ENCODE assay signal across 26 cellular contexts in genomic region chr18:63551769-63552168, GRCh38. TPM values are rescaled to one million over a fixed set of nuclear protein-coding genes. Genes with fewer than 3 reads are reported as not detected.
"Had no signal": no experiment of that assay in that cellular context is flagged by ENCODE, and none has a peak within 500 bp of the region (broad histone marks: within the 10 kb centered on the region; RNA-seq: fewer than 3 reads in every experiment).

No MANE protein-coding gene starts in this region.

- H3K27me3 ChIP-seq: heart left ventricle, tibial artery, upper lobe of right lung had no signal

- H3K9me3 Mint-ChIP-seq: dendritic cell treated with granulocyte-macrophage colony-stimulating factor and Interleukin-4, amounts not matched to agents 40 ng/mL and 50 ng/mL, for 4 days; effector memory CD8-positive, alpha-beta T cell; naive B cell; nephron; stimulated activated memory B cell treated with anti-CD40 and anti-IgM and Interleukin-4, amounts not matched to agents 10 μg/mL and 1 μg/mL and 100 μg/mL, for 72 hours; stimulated activated naive CD8-positive, alpha-beta T cell treated with anti-CD3 and anti-CD28 coated beads, Interleukin-15, Interleukin-2, amounts not matched to agents 100 ng/mL and 50 ng/mL, for 24 hours had no signal

- H3K27ac ChIP-seq: heart left ventricle, pancreas, tibial artery, upper lobe of right lung had no signal

- H3K4me3 Mint-ChIP-seq: dendritic cell treated with granulocyte-macrophage colony-stimulating factor and Interleukin-4, amounts not matched to agents 40 ng/mL and 50 ng/mL, for 4 days; effector memory CD8-positive, alpha-beta T cell; naive B cell; nephron; stimulated activated memory B cell treated with anti-CD40 and anti-IgM and Interleukin-4, amounts not matched to agents 10 μg/mL and 1 μg/mL and 100 μg/mL, for 72 hours; stimulated activated naive CD8-positive, alpha-beta T cell treated with anti-CD3 and anti-CD28 coated beads, Interleukin-15, Interleukin-2, amounts not matched to agents 100 ng/mL and 50 ng/mL, for 24 hours had no signal

- H3K27me3 Mint-ChIP-seq: dendritic cell treated with granulocyte-macrophage colony-stimulating factor and Interleukin-4, amounts not matched to agents 40 ng/mL and 50 ng/mL, for 4 days; progenitor cell of endocrine pancreas had no signal

- H3K4me1 Mint-ChIP-seq: naive B cell; stimulated activated memory B cell treated with anti-CD40 and anti-IgM and Interleukin-4, amounts not matched to agents 10 μg/mL and 1 μg/mL and 100 μg/mL, for 72 hours had no signal

- H3K4me3 ChIP-seq: heart left ventricle, lung, pancreas, tibial artery, upper lobe of right lung had no signal

- H3K36me3 Mint-ChIP-seq: naive B cell; stimulated activated memory B cell treated with anti-CD40 and anti-IgM and Interleukin-4, amounts not matched to agents 10 μg/mL and 1 μg/mL and 100 μg/mL, for 72 hours had no signal

- H3K36me3 ChIP-seq: heart left ventricle, pancreas, tibial artery, upper lobe of right lung had no signal

- H3K4me1 ChIP-seq: pancreas had no signal

- DNase-seq: effector memory CD8-positive, alpha-beta T cell; heart left ventricle; hippocampal formation; left colon; left ventricle myocardium superior; mesenchymal stem cell; midbrain; naive B cell; occipital lobe; pancreas; right cardiac atrium; stimulated activated CD4-positive, alpha-beta T cell treated with anti-CD3 and anti-CD28 coated beads, Interleukin-4, amount 100 ng/mL, for 1 hour; stimulated activated CD8-positive, alpha-beta memory T cell treated with anti-CD3 and anti-CD28 coated beads, Interleukin-4, amount 100 ng/mL, for 48 hours; tibial artery; upper lobe of right lung had no signal

- H3K9me3 ChIP-seq: heart left ventricle, pancreas, tibial artery, upper lobe of right lung had no signal

- H3K27ac Mint-ChIP-seq: dendritic cell treated with granulocyte-macrophage colony-stimulating factor and Interleukin-4, amounts not matched to agents 40 ng/mL and 50 ng/mL, for 4 days; effector memory CD8-positive, alpha-beta T cell; naive B cell; progenitor cell of endocrine pancreas; stimulated activated memory B cell treated with anti-CD40 and anti-IgM and Interleukin-4, amounts not matched to agents 10 μg/mL and 1 μg/mL and 100 μg/mL, for 72 hours; stimulated activated naive CD8-positive, alpha-beta T cell treated with anti-CD3 and anti-CD28 coated beads, Interleukin-15, Interleukin-2, amounts not matched to agents 100 ng/mL and 50 ng/mL, for 24 hours had no signal

RNA-seq across cellular contexts. Expression of gene SERPINB12, which starts 9.6 kb away (rescaled TPM):
- total RNA-seq: epithelial cell of proximal tubule, frontal cortex, glomerular endothelial cell, heart left ventricle, kidney epithelial cell, left colon, left ventricle myocardium superior, lung, occipital lobe, pancreas, progenitor cell of endocrine pancreas, right cardiac atrium, temporal lobe, upper lobe of right lung had no signal
- polyA plus RNA-seq: heart left ventricle, lung, pancreas, right cardiac atrium had no signal

RNA-seq across cellular contexts. Expression of gene SERPINB13, which starts 35.4 kb away (rescaled TPM):
- total RNA-seq: epithelial cell of proximal tubule, glomerular endothelial cell, heart left ventricle, kidney epithelial cell, left colon, left ventricle myocardium superior, occipital lobe, pancreas, progenitor cell of endocrine pancreas, right cardiac atrium, upper lobe of right lung had no signal
- polyA plus RNA-seq: heart left ventricle, pancreas, right cardiac atrium had no signal
